ENCODE assay signal across 1 cellular context in the genomic region with DNA sequence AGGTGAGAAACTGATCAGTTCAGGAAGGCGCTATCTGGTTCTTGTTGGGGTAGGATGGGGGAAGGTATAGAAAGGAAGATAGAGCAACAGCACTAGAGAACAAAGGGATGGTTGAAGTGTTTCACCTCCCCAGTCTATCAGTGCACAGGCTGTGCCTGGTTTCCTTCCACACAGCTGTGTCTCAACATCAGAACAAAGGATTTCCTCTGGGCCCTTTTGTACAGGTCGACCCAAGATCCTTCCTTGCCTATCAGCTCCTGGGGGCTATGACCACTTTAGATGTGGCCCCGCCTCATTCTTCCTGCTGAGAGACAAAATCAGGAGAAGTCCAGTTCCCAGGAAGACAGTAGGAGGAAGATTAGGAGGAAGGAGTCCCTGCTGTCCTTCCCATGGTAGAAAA.
TF ChIP-seq lines count a peak whose summit lies in the region.

No MANE protein-coding gene starts in this region.

TF ChIP-seq in HepG2, 621 proteins besides CTCF, POLR2A, EP300 and RAD21 (continued from another document):
- TF ChIP-seq, protein P1, sequence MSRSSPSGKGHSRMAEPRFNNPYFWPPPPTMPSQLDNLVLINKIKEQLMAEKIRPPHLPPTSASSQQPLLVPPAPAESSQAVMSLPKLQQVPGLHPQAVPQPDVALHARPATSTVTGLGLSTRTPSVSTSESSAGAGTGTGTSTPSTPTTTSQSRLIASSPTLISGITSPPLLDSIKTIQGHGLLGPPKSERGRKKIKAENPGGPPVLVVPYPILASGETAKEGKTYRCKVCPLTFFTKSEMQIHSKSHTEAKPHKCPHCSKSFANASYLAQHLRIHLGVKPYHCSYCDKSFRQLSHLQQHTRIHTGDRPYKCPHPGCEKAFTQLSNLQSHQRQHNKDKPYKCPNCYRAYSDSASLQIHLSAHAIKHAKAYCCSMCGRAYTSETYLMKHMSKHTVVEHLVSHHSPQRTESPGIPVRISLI (CRISPR knock-in tag; IDR thresholded peaks at IDR 0.05; ENCODE audit: borderline replicate concordance), result no peak
- TF ChIP-seq, protein P2, sequence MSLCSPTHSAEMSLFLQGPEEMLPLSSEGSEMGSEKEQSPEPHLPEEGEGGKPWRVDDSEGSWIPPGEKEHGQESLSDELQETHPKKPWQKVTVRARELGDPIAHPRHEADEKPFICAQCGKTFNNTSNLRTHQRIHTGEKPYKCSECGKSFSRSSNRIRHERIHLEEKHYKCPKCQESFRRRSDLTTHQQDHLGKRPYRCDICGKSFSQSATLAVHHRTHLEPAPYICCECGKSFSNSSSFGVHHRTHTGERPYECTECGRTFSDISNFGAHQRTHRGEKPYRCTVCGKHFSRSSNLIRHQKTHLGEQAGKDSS (CRISPR knock-in tag; IDR thresholded peaks at IDR 0.05; ENCODE audit: borderline replicate concordance, low read depth), result no peak
- no peak for TF ChIP-seq PTBP1 (IDR thresholded peaks at IDR 0.05; ENCODE audit: low read depth, low read length, poor library complexity, severe bottlenecking)
